In genomic region chr22:50434849-50435700, GRCh38 we compare ENCODE assay signal across 1 cellular context.
TF ChIP-seq lines count a peak whose summit lies in the region.

No MANE protein-coding gene starts in this region.

TF ChIP-seq in IMR-90, 13 proteins besides CTCF, POLR2A, EP300 and RAD21:
- TF ChIP-seq MAZ (IDR thresholded peaks at IDR 0.05; ENCODE audit: borderline replicate concordance, low read depth, low read length) (no peak), RCOR1 (IDR thresholded peaks at IDR 0.05; ENCODE audit: insufficient replicate concordance, low read length) (no peak), MAFK (IDR thresholded peaks at IDR 0.05; ENCODE audit: low read depth, low read length) (no peak), CHD1 (IDR thresholded peaks at IDR 0.05; ENCODE audit: low read depth, low read length) (no peak), CEBPB (IDR thresholded peaks at IDR 0.05; ENCODE audit: low read depth, low read length) (no peak), MXI1 (IDR thresholded peaks at IDR 0.05; ENCODE audit: borderline replicate concordance, low read depth, low read length) (no peak), FOS (IDR thresholded peaks at IDR 0.05; ENCODE audit: low read depth, low read length) (no peak), SMC3 (IDR thresholded peaks at IDR 0.05; ENCODE audit: low read depth, low read length) (no peak), RFX5 (IDR thresholded peaks at IDR 0.05; ENCODE audit: low read depth, low read length) (no peak), BHLHE40 (IDR thresholded peaks at IDR 0.05; ENCODE audit: low read depth, low read length) (no peak), NFE2L2 (IDR thresholded peaks at IDR 0.05; ENCODE audit: low read depth, low read length) (no peak)
- TF ChIP-seq, protein P1, sequence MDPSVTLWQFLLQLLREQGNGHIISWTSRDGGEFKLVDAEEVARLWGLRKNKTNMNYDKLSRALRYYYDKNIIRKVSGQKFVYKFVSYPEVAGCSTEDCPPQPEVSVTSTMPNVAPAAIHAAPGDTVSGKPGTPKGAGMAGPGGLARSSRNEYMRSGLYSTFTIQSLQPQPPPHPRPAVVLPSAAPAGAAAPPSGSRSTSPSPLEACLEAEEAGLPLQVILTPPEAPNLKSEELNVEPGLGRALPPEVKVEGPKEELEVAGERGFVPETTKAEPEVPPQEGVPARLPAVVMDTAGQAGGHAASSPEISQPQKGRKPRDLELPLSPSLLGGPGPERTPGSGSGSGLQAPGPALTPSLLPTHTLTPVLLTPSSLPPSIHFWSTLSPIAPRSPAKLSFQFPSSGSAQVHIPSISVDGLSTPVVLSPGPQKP (IDR thresholded peaks at IDR 0.05; ENCODE audit: borderline replicate concordance, low read depth, low read length) = no peak
- TF ChIP-seq, protein P2, sequence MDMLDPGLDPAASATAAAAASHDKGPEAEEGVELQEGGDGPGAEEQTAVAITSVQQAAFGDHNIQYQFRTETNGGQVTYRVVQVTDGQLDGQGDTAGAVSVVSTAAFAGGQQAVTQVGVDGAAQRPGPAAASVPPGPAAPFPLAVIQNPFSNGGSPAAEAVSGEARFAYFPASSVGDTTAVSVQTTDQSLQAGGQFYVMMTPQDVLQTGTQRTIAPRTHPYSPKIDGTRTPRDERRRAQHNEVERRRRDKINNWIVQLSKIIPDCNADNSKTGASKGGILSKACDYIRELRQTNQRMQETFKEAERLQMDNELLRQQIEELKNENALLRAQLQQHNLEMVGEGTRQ (IDR thresholded peaks at IDR 0.05; ENCODE audit: low read depth, low read length) = no peak
TF ChIP-seq in IMR-90: peak in this region for 0.
